In the genomic region with DNA sequence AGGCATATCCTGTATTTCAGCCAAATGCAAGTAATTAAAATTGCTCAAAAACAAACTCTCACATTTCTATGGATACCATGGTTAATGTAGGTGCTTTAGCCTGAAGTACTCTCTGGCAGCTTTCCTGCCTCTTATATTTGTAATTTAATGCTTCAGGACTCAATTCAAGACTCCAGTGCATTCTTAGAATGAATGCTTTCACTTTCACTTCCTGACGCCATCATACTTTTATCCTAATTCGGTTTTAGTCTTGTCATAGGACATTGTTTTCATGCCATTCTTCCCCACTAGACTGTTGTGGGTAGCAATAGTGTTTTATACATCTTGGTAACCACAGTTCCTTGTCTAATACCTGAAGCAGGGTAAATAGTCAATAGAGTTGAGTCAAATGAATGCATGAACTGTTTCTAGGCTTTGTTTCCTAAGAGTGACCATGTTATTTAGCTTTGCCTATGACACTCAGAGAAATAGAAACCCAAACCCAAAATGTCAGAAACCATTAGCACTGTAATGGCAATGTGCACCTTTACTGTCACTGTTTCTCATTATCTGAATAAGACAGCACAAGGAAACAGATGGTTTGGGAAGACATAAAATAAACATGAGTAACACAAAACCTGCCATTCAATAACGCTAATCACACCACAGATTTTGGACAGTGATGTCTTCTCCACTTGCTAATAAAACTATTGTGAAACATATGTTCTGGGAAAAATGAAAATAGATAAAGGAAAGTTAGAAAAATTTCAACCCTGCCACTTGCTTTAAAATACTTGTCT, we compare ENCODE assay signal across 10 cellular contexts.
DNase-seq lines count a peak whose midpoint lies in the region; ATAC-seq and TF ChIP-seq lines count a peak whose summit lies in the region.
"Had no signal": no experiment of that assay in that cellular context is flagged by ENCODE, and none has a peak within 500 bp of the region (broad histone marks: within the 10 kb centered on the region; RNA-seq: fewer than 3 reads in every experiment).

No MANE protein-coding gene starts in this region.

- DNase-seq in GM04503 (ENCODE audit: low read depth) (peak; percentile 68), NCI-H69 (lab: John Stamatoyannopoulos, UW) (peak; percentile 34), epithelial cell of proximal tubule (ENCODE audit: low read depth) (no peak), skeletal muscle cell (ENCODE audit: low read depth) (no peak), NCI-H526 treated with DMSO at 0.1 percent for 48 hours (lab: John Stamatoyannopoulos, UW) (no peak), DMS153 (lab: John Stamatoyannopoulos, UW) (no peak)
- DNase-seq in activated effector memory CD4-positive, alpha-beta T cell treated with anti-CD3 and anti-CD28 coated beads, Interleukin-2, amount 50 U/mL, for 16 hours, result no peak
- DNase-seq: effector CD4-positive, alpha-beta T cell; T-helper 9 cell had no signal

- ATAC-seq in GM21390 (IDR thresholded peaks at IDR 0.05; ENCODE audit: unreplicated experiment), result no peak

- H3K4me3 ChIP-seq in epithelial cell of proximal tubule (ENCODE audit: low read depth, low read length) (peak overlapping the region; percentile 38), skeletal muscle cell (ENCODE audit: low read depth, low read length) (peak overlapping the region; percentile 17)

- no peak for TF ChIP-seq CTCF in epithelial cell of proximal tubule (conservative IDR thresholded peaks at IDR 0.05; ENCODE audit: low read depth, low read length)

Comparison
In these comparisons a context has a peak if more than half of its experiments do, and no peak if none do; other contexts are left out.
1. DNase-seq: peak in GM04503 (single experiment) and NCI-H69 (single experiment); none in epithelial cell of proximal tubule (single experiment), skeletal muscle cell (single experiment), NCI-H526 treated with DMSO at 0.1 percent for 48 hours (single experiment), DMS153 (single experiment) and activated effector memory CD4-positive, alpha-beta T cell treated with anti-CD3 and anti-CD28 coated beads, Interleukin-2, amount 50 U/mL, for 16 hours (single experiment).